ENCODE assay signal across 16 cellular contexts in genomic region chr7:159096736-159097581, GRCh38. TPM values are rescaled to one million over a fixed set of nuclear protein-coding genes. Genes with fewer than 3 reads are reported as not detected.
DNase-seq lines count a peak whose midpoint lies in the region; ATAC-seq and TF ChIP-seq lines count a peak whose summit lies in the region.
"Had no signal": no experiment of that assay in that cellular context is flagged by ENCODE, and none has a peak within 500 bp of the region (broad histone marks: within the 10 kb centered on the region; RNA-seq: fewer than 3 reads in every experiment).

No MANE protein-coding gene starts in this region.

- H3K27me3 Mint-ChIP-seq in type B pancreatic cell: no peaks in the 10 kb centered on the region
- H3K27me3 Mint-ChIP-seq in activated CD8-positive, alpha-beta T cell treated with anti-CD3 and anti-CD28 coated beads, Interleukin-2, amount 10 ng/mL, durations not matched to agents 7 days and 5 days (ENCODE audit: low read depth): no peaks in the 10 kb centered on the region

- peak; percentile 8 for DNase-seq in activated CD4-positive, CD25-positive, alpha-beta regulatory T cell treated with anti-CD3 and anti-CD28 coated beads, Interleukin-2, amount 50 U/mL, for 72 hours
- DNase-seq in activated CD4-positive, CD25-positive, alpha-beta regulatory T cell (lab: John Stamatoyannopoulos, UW): no peak
- DNase-seq in coronary artery (ENCODE audit: low spot score): peak; percentile 93
- peak; percentile 58 for DNase-seq in type B pancreatic cell (ENCODE audit: extremely low spot score, unreplicated experiment)
- DNase-seq in foreskin keratinocyte: no peak
- no peak for DNase-seq in prostate gland (ENCODE audit: low spot score)
- DNase-seq in activated CD8-positive, alpha-beta T cell treated with anti-CD3 and anti-CD28 coated beads, Interleukin-2, amount 10 ng/mL, durations not matched to agents 7 days and 5 days: no peak
- DNase-seq: 8988T; activated CD8-positive, alpha-beta memory T cell treated with anti-CD3 and anti-CD28 coated beads for 24 hours; CD8-positive, alpha-beta memory T cell; KBM-7; mammary epithelial cell; NCI-H1930 had no signal

- 90% methylated on average over 27 of the region's 27 CpGs for WGBS in prostate gland

- H3K27ac Mint-ChIP-seq in type B pancreatic cell: no peak overlapping the region
- H3K27ac Mint-ChIP-seq in activated CD8-positive, alpha-beta T cell treated with anti-CD3 and anti-CD28 coated beads, Interleukin-2, amount 10 ng/mL, durations not matched to agents 7 days and 5 days: no peak overlapping the region
- H3K27ac Mint-ChIP-seq: progenitor cell of endocrine pancreas; T-helper 1 cell treated with Interleukin-12 subunit alpha and Interleukin-12 subunit beta and Interleukin-4 antibody, amounts not matched to agents 30 μg/mL and 1 μg/mL, for 36 hours had no signal

- H3K9me3 Mint-ChIP-seq in type B pancreatic cell: peaks cover 2% of the 10 kb centered on the region
- H3K9me3 Mint-ChIP-seq in activated CD8-positive, alpha-beta T cell treated with anti-CD3 and anti-CD28 coated beads, Interleukin-2, amount 10 ng/mL, durations not matched to agents 7 days and 5 days (ENCODE audit: insufficient read depth): no peaks in the 10 kb centered on the region
- H3K9me3 Mint-ChIP-seq: CD8-positive, alpha-beta memory T cell had no signal

- H3K27ac ChIP-seq in coronary artery: peak overlapping the region; percentile 97 to 98
- H3K27ac ChIP-seq in mucosa of rectum (ENCODE audit: low read depth in 2 of 2, low read length in 2 of 2): peak overlapping the region; percentile 21 to 23
- H3K27ac ChIP-seq in foreskin keratinocyte: no peak overlapping the region
- no peak overlapping the region for H3K27ac ChIP-seq in prostate gland

- no peaks in the 10 kb centered on the region for H3K36me3 ChIP-seq in mucosa of rectum (ENCODE audit: control insufficient read depth in 2 of 2, insufficient read depth in 2 of 2, low read length in 2 of 2)
- H3K36me3 ChIP-seq in prostate gland: no peaks in the 10 kb centered on the region

- H3K9ac ChIP-seq in mucosa of rectum (ENCODE audit: low read depth in 1 of 2, low read length in 2 of 2): no peak overlapping the region

- peak overlapping the region; percentile 45 for H3K4me3 ChIP-seq in coronary artery
- no peak overlapping the region for H3K4me3 ChIP-seq in mucosa of rectum (ENCODE audit: low read length in 2 of 2)
- H3K4me3 ChIP-seq in prostate gland: no peak overlapping the region

- H3K27me3 ChIP-seq in mucosa of rectum (ENCODE audit: control insufficient read depth in 2 of 2, insufficient read depth in 2 of 2, low read length in 2 of 2) (no peaks in the 10 kb centered on the region), foreskin keratinocyte (no peaks in the 10 kb centered on the region), prostate gland (replicated peaks; ENCODE audit: insufficient read depth) (no peaks in the 10 kb centered on the region)

- CTCF ChIA-PET in activated CD8-positive, alpha-beta T cell treated with anti-CD3 and anti-CD28 coated beads, Interleukin-2, amount 10 ng/mL, durations not matched to agents 7 days and 5 days (lab: Charles Lee): no interaction called here

- no peak for TF ChIP-seq POLR2A in prostate gland (IDR thresholded peaks at IDR 0.05)

- no peaks in the 10 kb centered on the region for H3K4me1 ChIP-seq in mucosa of rectum (ENCODE audit: control insufficient read depth in 2 of 2, insufficient read depth in 2 of 2, low read length in 2 of 2)
- no peaks in the 10 kb centered on the region for H3K4me1 ChIP-seq in foreskin keratinocyte
- no peaks in the 10 kb centered on the region for H3K4me1 ChIP-seq in prostate gland (replicated peaks)

- H3K9me3 ChIP-seq in mucosa of rectum (ENCODE audit: control insufficient read depth in 2 of 2, low read length in 2 of 2): no peaks in the 10 kb centered on the region
- H3K9me3 ChIP-seq in prostate gland: no peaks in the 10 kb centered on the region

- no peaks in the 10 kb centered on the region for H3K4me1 Mint-ChIP-seq in type B pancreatic cell (ENCODE audit: unreplicated experiment)
- no peaks in the 10 kb centered on the region for H3K4me1 Mint-ChIP-seq in activated CD8-positive, alpha-beta T cell treated with anti-CD3 and anti-CD28 coated beads, Interleukin-2, amount 10 ng/mL, durations not matched to agents 7 days and 5 days (ENCODE audit: low read depth)
- H3K4me1 Mint-ChIP-seq: CD8-positive, alpha-beta memory T cell had no signal

- ATAC-seq in foreskin keratinocyte: no peak
- ATAC-seq in activated CD8-positive, alpha-beta T cell treated with anti-CD3 and anti-CD28 coated beads, Interleukin-2, amount 10 ng/mL, durations not matched to agents 7 days and 5 days: no peak

- POLR2A ChIA-PET in activated CD8-positive, alpha-beta T cell treated with anti-CD3 and anti-CD28 coated beads, Interleukin-2, amount 10 ng/mL, durations not matched to agents 7 days and 5 days (lab: Charles Lee): no interaction called here

- no peaks in the 10 kb centered on the region for H3K36me3 Mint-ChIP-seq in type B pancreatic cell
- no peaks in the 10 kb centered on the region for H3K36me3 Mint-ChIP-seq in activated CD8-positive, alpha-beta T cell treated with anti-CD3 and anti-CD28 coated beads, Interleukin-2, amount 10 ng/mL, durations not matched to agents 7 days and 5 days (ENCODE audit: low read depth)

- TF ChIP-seq CTCF in coronary artery (IDR thresholded peaks at IDR 0.05): no peak
- no peak for TF ChIP-seq CTCF in type B pancreatic cell (conservative IDR thresholded peaks at IDR 0.05)
- no peak for TF ChIP-seq CTCF in foreskin keratinocyte (conservative IDR thresholded peaks at IDR 0.05)
- no peak for TF ChIP-seq CTCF in prostate gland (IDR thresholded peaks at IDR 0.05)

- H3K4me3 Mint-ChIP-seq in type B pancreatic cell: no peak overlapping the region
- H3K4me3 Mint-ChIP-seq in activated CD8-positive, alpha-beta T cell treated with anti-CD3 and anti-CD28 coated beads, Interleukin-2, amount 10 ng/mL, durations not matched to agents 7 days and 5 days: no peak overlapping the region
- H3K4me3 Mint-ChIP-seq: CD8-positive, alpha-beta memory T cell; T-helper 1 cell treated with Interleukin-12 subunit alpha and Interleukin-12 subunit beta and Interleukin-4 antibody, amounts not matched to agents 30 μg/mL and 1 μg/mL, for 36 hours had no signal

- intact Hi-C loops in prostate gland (cut with DNase I): no loop called here

RNA-seq across cellular contexts. Expression of gene VIPR2, which starts 47.7 kb away (rescaled TPM):
- total RNA-seq in type B pancreatic cell (ENCODE audit: low replicate concordance) (0.12 and 0.31 TPM in 2 replicates), foreskin keratinocyte (not detected in 2 replicates), prostate gland (10 to 100 TPM in 1 of 2 donors, 1 to 10 TPM in 1; 1.0 to 13.5 TPM)
- polyA plus RNA-seq in foreskin keratinocyte: not detected in 2 replicates
- total RNA-seq in activated CD8-positive, alpha-beta T cell treated with anti-CD3 and anti-CD28 coated beads, Interleukin-2, amount 10 ng/mL, durations not matched to agents 7 days and 5 days: not detected
- total RNA-seq: mammary epithelial cell had no signal
- polyA plus RNA-seq: mammary epithelial cell had no signal

Comparison
In these comparisons a context has a peak if more than half of its experiments do, and no peak if none do; other contexts are left out.
1. DNase-seq: peak in activated CD4-positive, CD25-positive, alpha-beta regulatory T cell treated with anti-CD3 and anti-CD28 coated beads, Interleukin-2, amount 50 U/mL, for 72 hours (single experiment), coronary artery (single experiment) and type B pancreatic cell (single experiment); none in activated CD4-positive, CD25-positive, alpha-beta regulatory T cell (0 of 4), foreskin keratinocyte (0 of 2), prostate gland (single experiment) and activated CD8-positive, alpha-beta T cell treated with anti-CD3 and anti-CD28 coated beads, Interleukin-2, amount 10 ng/mL, durations not matched to agents 7 days and 5 days (single experiment).
2. H3K27ac ChIP-seq: peak in coronary artery (2 of 2) and mucosa of rectum (2 of 2); none in foreskin keratinocyte (single experiment) and prostate gland (0 of 2).